Comparison of ENCODE assay signal across 22 cellular contexts in the genomic region with DNA sequence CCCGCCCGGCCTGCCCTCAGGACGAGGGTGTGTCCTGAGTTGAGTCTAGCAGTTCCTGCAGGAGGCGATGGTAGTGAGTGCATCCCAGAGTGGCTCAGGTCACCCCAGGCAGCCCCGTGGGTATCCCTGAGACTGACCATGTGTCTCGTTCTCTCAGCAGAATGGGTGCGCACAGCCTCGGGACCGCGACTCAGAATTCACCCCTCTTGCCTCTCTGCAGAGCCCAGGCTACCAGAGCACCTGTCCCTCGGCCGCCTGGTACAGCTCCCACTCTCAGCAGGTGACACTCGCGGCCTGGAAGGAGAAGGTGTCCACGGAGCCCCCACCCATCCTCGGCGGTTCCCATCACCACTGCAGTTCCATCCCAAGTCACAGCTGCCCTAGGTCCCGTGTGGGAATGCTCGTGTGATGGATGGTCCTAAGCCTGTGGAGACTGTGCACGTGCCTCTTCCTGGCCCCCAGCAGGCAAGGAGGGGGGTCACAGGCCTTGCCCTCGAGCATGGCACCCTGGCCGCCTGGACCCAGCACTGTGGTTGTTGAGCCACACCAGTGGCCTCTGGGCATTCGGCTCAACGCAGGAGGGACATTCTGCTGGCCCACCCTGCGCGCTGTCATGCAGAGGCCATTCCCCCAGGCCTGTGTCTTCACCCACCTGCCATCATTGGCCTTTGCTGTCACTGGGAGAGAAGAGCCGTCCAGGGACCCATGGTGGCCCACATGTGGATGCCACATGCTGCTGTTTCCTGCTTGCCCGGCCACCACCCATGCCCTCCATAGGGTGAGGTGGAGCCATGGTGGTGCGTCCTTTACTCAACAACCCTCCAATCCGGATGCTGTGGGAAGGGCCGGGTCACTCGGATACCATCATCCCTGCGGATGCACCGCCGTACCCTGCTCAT.
"Had no signal": no experiment of that assay in that cellular context is flagged by ENCODE, and none has a peak within 500 bp of the region (broad histone marks: within the 10 kb centered on the region; RNA-seq: fewer than 3 reads in every experiment).

No MANE protein-coding gene starts in this region.

- H3K4me1 Mint-ChIP-seq: activated B cell treated with CpG ODN at 0.5 μM for 24 hours; natural killer cell; stimulated activated effector memory CD8-positive, alpha-beta T cell treated with anti-CD3 and anti-CD28 coated beads, Interleukin-12 subunit alpha, Interleukin-12 subunit beta, amount 100 ng/mL, for 72 hours; T-helper 17 cell had no signal

- H3K4me3 ChIP-seq: colonic mucosa, neural progenitor cell, skin epidermis, stomach, suprapubic skin, tibial artery had no signal

- H3K27ac Mint-ChIP-seq: activated B cell treated with CpG ODN at 0.5 μM for 24 hours; activated CD8-positive, alpha-beta T cell treated with anti-CD3 and anti-CD28 coated beads for 36 hours; activated naive CD8-positive, alpha-beta T cell; activated T-helper 2 cell treated with anti-CD3 and anti-CD28 coated beads, Interferon-gamma antibody, Interleukin-2, Interleukin-4, amounts not matched to agents 10 μg/mL and 5 μg/mL and 100 μg/mL, durations not matched to agents 14 hours and 24 hours and 36 hours; natural killer cell; neural progenitor cell; stimulated activated effector memory CD8-positive, alpha-beta T cell treated with anti-CD3 and anti-CD28 coated beads, Interleukin-12 subunit alpha, Interleukin-12 subunit beta, amount 100 ng/mL, for 72 hours; T-helper 17 cell had no signal

- H3K4me3 Mint-ChIP-seq: activated B cell treated with CpG ODN at 0.5 μM for 24 hours; activated CD8-positive, alpha-beta T cell treated with anti-CD3 and anti-CD28 coated beads for 36 hours; activated naive CD8-positive, alpha-beta T cell; natural killer cell; neural progenitor cell; stimulated activated effector memory CD8-positive, alpha-beta T cell treated with anti-CD3 and anti-CD28 coated beads, Interleukin-12 subunit alpha, Interleukin-12 subunit beta, amount 100 ng/mL, for 72 hours; T-helper 17 cell had no signal

- H3K36me3 Mint-ChIP-seq: natural killer cell had no signal

- H3K9me3 ChIP-seq: colonic mucosa, stomach, suprapubic skin, tibial artery had no signal

- DNase-seq: activated B cell treated with CpG ODN at 0.5 μM for 24 hours; activated CD4-positive, alpha-beta T cell treated with anti-CD3 and anti-CD28 coated beads, Interleukin-2, amount 50 U/mL, for 1 hour; activated CD8-positive, alpha-beta T cell treated with anti-CD3 and anti-CD28 coated beads for 36 hours; activated T-cell treated with anti-CD3 and anti-CD28 coated beads, Interleukin-2, amount 50 U/mL, for 48 hours; amygdala; colonic mucosa; effector CD8-positive, alpha-beta T cell; mesenchymal stem cell; natural killer cell; stimulated activated CD4-positive, alpha-beta T cell treated with anti-CD3 and anti-CD28 coated beads, Interleukin-4, amount 100 ng/mL, for 24 hours; stomach; T-helper 17 cell; T1000; tibial artery had no signal

- H3K9me3 Mint-ChIP-seq: activated B cell treated with CpG ODN at 0.5 μM for 24 hours; activated CD8-positive, alpha-beta T cell treated with anti-CD3 and anti-CD28 coated beads for 36 hours; activated T-helper 2 cell treated with anti-CD3 and anti-CD28 coated beads, Interferon-gamma antibody, Interleukin-2, Interleukin-4, amounts not matched to agents 10 μg/mL and 5 μg/mL and 100 μg/mL, durations not matched to agents 14 hours and 24 hours and 36 hours; natural killer cell; neural progenitor cell; stimulated activated effector memory CD8-positive, alpha-beta T cell treated with anti-CD3 and anti-CD28 coated beads, Interleukin-12 subunit alpha, Interleukin-12 subunit beta, amount 100 ng/mL, for 72 hours had no signal

- ATAC-seq: activated CD8-positive, alpha-beta T cell treated with anti-CD3 and anti-CD28 coated beads for 36 hours; natural killer cell; sciatic nerve; SK-N-SH treated with all-trans-retinoic acid at 6 μM for 48 hours; stimulated activated effector memory CD8-positive, alpha-beta T cell treated with anti-CD3 and anti-CD28 coated beads, Interleukin-12 subunit alpha, Interleukin-12 subunit beta, amount 100 ng/mL, for 72 hours; T-helper 17 cell had no signal

- H3K27me3 Mint-ChIP-seq: activated B cell treated with CpG ODN at 0.5 μM for 24 hours; activated CD8-positive, alpha-beta T cell treated with anti-CD3 and anti-CD28 coated beads for 36 hours; activated naive CD8-positive, alpha-beta T cell; T-helper 17 cell had no signal

- H3K36me3 ChIP-seq: colonic mucosa, neural progenitor cell had no signal
